1 cellular context compared by ENCODE assay signal in genomic region chr1:109099871-109100757, GRCh38.
TF ChIP-seq lines count a peak whose summit lies in the region.

No MANE protein-coding gene starts in this region.

TF ChIP-seq in GM12878, 131 proteins besides CTCF, POLR2A, EP300 and RAD21 (continued from another document):
- peak; percentile 80 for TF ChIP-seq TARDBP (IDR thresholded peaks at IDR 0.05; ENCODE audit: borderline replicate concordance)
- peak; percentile 33; the same call in 1 of the 2 replicates for TF ChIP-seq BMI1 (IDR thresholded peaks at IDR 0.05; ENCODE audit: borderline replicate concordance)
- TF ChIP-seq GABPA (IDR thresholded peaks at IDR 0.05; ENCODE audit: low read depth): peak; percentile 76
- TF ChIP-seq ZNF207 (IDR thresholded peaks at IDR 0.05; ENCODE audit: borderline replicate concordance): 0 out of 2 replicates have a peak, but pooled peaks have one; percentile 40
- TF ChIP-seq ZNF384 (IDR thresholded peaks at IDR 0.05; ENCODE audit: borderline replicate concordance, low read depth, low read length): peak; percentile 83
- 0 out of 2 replicates have a peak, but pooled peaks have one; percentile 58 for TF ChIP-seq MEF2A (IDR thresholded peaks at IDR 0.05; ENCODE audit: insufficient read depth, low read depth, low read length)
- TF ChIP-seq ATF3 (IDR thresholded peaks at IDR 0.05; ENCODE audit: borderline replicate concordance, extremely low read depth, low read depth, low read length): no peak
- peak; percentile 55 for TF ChIP-seq MEF2B (IDR thresholded peaks at IDR 0.05; ENCODE audit: partially characterized antibody, poor library complexity, severe bottlenecking)
- peak; percentile 20; the same call in 1 of the 2 replicates for TF ChIP-seq IRF4 (IDR thresholded peaks at IDR 0.05; ENCODE audit: low read depth, low read length)
- TF ChIP-seq ZNF24 (IDR thresholded peaks at IDR 0.05): 0 out of 2 replicates have a peak, but pooled peaks have one; percentile 13
- TF ChIP-seq POU2F2 (IDR thresholded peaks at IDR 0.05; ENCODE audit: borderline replicate concordance, low read depth, low read length): peak; percentile 99
- TF ChIP-seq POLR2AphosphoS5 (IDR thresholded peaks at IDR 0.05; ENCODE audit: low read length): peak; percentile 100
- no peak for TF ChIP-seq JUND (IDR thresholded peaks at IDR 0.05; ENCODE audit: low read depth, low read length)
- no peak for TF ChIP-seq FOS (IDR thresholded peaks at IDR 0.05; ENCODE audit: borderline replicate concordance, extremely low read depth, insufficient read length)
- TF ChIP-seq CBFB (IDR thresholded peaks at IDR 0.05; ENCODE audit: low read depth): peak; percentile 96
- TF ChIP-seq SRF (IDR thresholded peaks at IDR 0.05; ENCODE audit: low read depth in 2 of 2, low read length in 2 of 2): 0 out of 4 replicates have a peak, but pooled peaks of 1 of the 2 experiments have one; percentile 16
- TF ChIP-seq NFYA (IDR thresholded peaks at IDR 0.05; ENCODE audit: borderline replicate concordance, low read depth, low read length): no peak
- no peak for TF ChIP-seq NRF1 (conservative IDR thresholded peaks at IDR 0.05; ENCODE audit: low read depth, low read length)
- peak; percentile 73 for TF ChIP-seq CREB1 (IDR thresholded peaks at IDR 0.05; ENCODE audit: low read depth)
- no peak for TF ChIP-seq SREBF1 (IDR thresholded peaks at IDR 0.05; ENCODE audit: low read length)
- TF ChIP-seq CHD1 (IDR thresholded peaks at IDR 0.05; ENCODE audit: low read depth, low read length): no peak
- TF ChIP-seq SIN3A (IDR thresholded peaks at IDR 0.05; ENCODE audit: low read depth, low read length): peak; percentile 81
- peak; percentile 75 for TF ChIP-seq YY1 (IDR thresholded peaks at IDR 0.05; ENCODE audit: low read depth, low read length)
- TF ChIP-seq PBX3 (IDR thresholded peaks at IDR 0.05; ENCODE audit: insufficient replicate concordance, low read depth, low read length): peak; percentile 64
- peak; percentile 95; the same call in 1 of the 2 replicates for TF ChIP-seq LARP7 (IDR thresholded peaks at IDR 0.05)
